8 cellular contexts compared by ENCODE assay signal in genomic region chr11:13276454-13276851, GRCh38. TPM values are rescaled to one million over a fixed set of nuclear protein-coding genes. Genes with fewer than 3 reads are reported as not detected.
DNase-seq lines count a peak whose midpoint lies in the region; ATAC-seq and TF ChIP-seq lines count a peak whose summit lies in the region.

No MANE protein-coding gene starts in this region.

- H3K36me3 Mint-ChIP-seq in activated T-helper 17 cell treated with anti-CD3 and anti-CD28 coated beads, Interleukin-2, amount 50 U/mL, for 72 hours (ENCODE audit: low read depth) = peaks cover 20% of the 10 kb centered on the region
- no peaks in the 10 kb centered on the region for H3K36me3 Mint-ChIP-seq in stimulated activated memory B cell treated with anti-CD40 and anti-IgM and Interleukin-4, amounts not matched to agents 10 μg/mL and 1 μg/mL and 100 μg/mL, for 72 hours

- H3K4me3 Mint-ChIP-seq in activated T-helper 17 cell treated with anti-CD3 and anti-CD28 coated beads, Interleukin-2, amount 50 U/mL, for 72 hours = peak overlapping the region; percentile 100
- peak overlapping the region; percentile 97 for H3K4me3 Mint-ChIP-seq in stimulated activated memory B cell treated with anti-CD40 and anti-IgM and Interleukin-4, amounts not matched to agents 10 μg/mL and 1 μg/mL and 100 μg/mL, for 72 hours

- no peak for ATAC-seq in activated T-helper 17 cell treated with anti-CD3 and anti-CD28 coated beads, Interleukin-2, amount 50 U/mL, for 72 hours (replicated peaks)
- no peak for ATAC-seq in stimulated activated memory B cell treated with anti-CD40 and anti-IgM and Interleukin-4, amounts not matched to agents 10 μg/mL and 1 μg/mL and 100 μg/mL, for 72 hours
- no peak for ATAC-seq in HG03025 (IDR thresholded peaks at IDR 0.05; ENCODE audit: low FRiP score, unreplicated experiment)

- H3K4me1 Mint-ChIP-seq in activated T-helper 17 cell treated with anti-CD3 and anti-CD28 coated beads, Interleukin-2, amount 50 U/mL, for 72 hours = peaks cover 33% of the 10 kb centered on the region
- H3K4me1 Mint-ChIP-seq in stimulated activated memory B cell treated with anti-CD40 and anti-IgM and Interleukin-4, amounts not matched to agents 10 μg/mL and 1 μg/mL and 100 μg/mL, for 72 hours = peaks cover 40% of the 10 kb centered on the region

- peaks cover 1% of the 10 kb centered on the region for H3K27me3 Mint-ChIP-seq in activated T-helper 17 cell treated with anti-CD3 and anti-CD28 coated beads, Interleukin-2, amount 50 U/mL, for 72 hours
- H3K27me3 Mint-ChIP-seq in stimulated activated memory B cell treated with anti-CD40 and anti-IgM and Interleukin-4, amounts not matched to agents 10 μg/mL and 1 μg/mL and 100 μg/mL, for 72 hours = peaks cover 4% of the 10 kb centered on the region

- no peaks in the 10 kb centered on the region for H3K9me3 Mint-ChIP-seq in activated T-helper 17 cell treated with anti-CD3 and anti-CD28 coated beads, Interleukin-2, amount 50 U/mL, for 72 hours
- no peaks in the 10 kb centered on the region for H3K9me3 Mint-ChIP-seq in stimulated activated memory B cell treated with anti-CD40 and anti-IgM and Interleukin-4, amounts not matched to agents 10 μg/mL and 1 μg/mL and 100 μg/mL, for 72 hours

- H3K4me3 ChIP-seq in HFF-Myc (replicated peaks; ENCODE audit: low read depth, low read length) (peak overlapping the region; percentile 66), iPS-11a (ENCODE audit: low read depth, low read length) (peak overlapping the region; percentile 61)

- TF ChIP-seq CTCF in HFF-Myc (IDR thresholded peaks at IDR 0.05; ENCODE audit: low read depth, low read length, missing control alignments) = no peak

- H3K27ac Mint-ChIP-seq in activated T-helper 17 cell treated with anti-CD3 and anti-CD28 coated beads, Interleukin-2, amount 50 U/mL, for 72 hours = peak overlapping the region; percentile 97
- H3K27ac Mint-ChIP-seq in stimulated activated memory B cell treated with anti-CD40 and anti-IgM and Interleukin-4, amounts not matched to agents 10 μg/mL and 1 μg/mL and 100 μg/mL, for 72 hours = peak overlapping the region; percentile 78

- DNase-seq in HFF-Myc (ENCODE audit: extremely low read depth, low read depth) (no peak), NCI-H2171 treated with DMSO at 0.1 percent for 48 hours (lab: John Stamatoyannopoulos, UW) (no peak), SHP77 (lab: John Stamatoyannopoulos, UW) (no peak), HT-29 (ENCODE audit: low spot score) (no peak)

RNA-seq across cellular contexts. Expression of gene BMAL1, which starts 1.1 kb away (rescaled TPM):
- total RNA-seq in activated T-helper 17 cell treated with anti-CD3 and anti-CD28 coated beads, Interleukin-2, amount 50 U/mL, for 72 hours = 10 to 100 TPM; 41.6 to 44.7 TPM
- 8.3 and 11.8 TPM in 2 replicates for total RNA-seq in HT-29 (2014; rRNA removed; shearing (Covaris generic))
